Comparison of ENCODE assay signal across 9 cellular contexts in genomic region chr15:99961011-99961441, GRCh38.
DNase-seq lines count a peak whose midpoint lies in the region; ATAC-seq and TF ChIP-seq lines count a peak whose summit lies in the region.
"Had no signal": no experiment of that assay in that cellular context is flagged by ENCODE, and none has a peak within 500 bp of the region (broad histone marks: within the 10 kb centered on the region; RNA-seq: fewer than 3 reads in every experiment).

No MANE protein-coding gene starts in this region.

- no peaks in the 10 kb centered on the region for H3K9me3 Mint-ChIP-seq in activated T-cell treated with anti-CD3 and anti-CD28 coated beads, Interleukin-2, amount 50 U/mL, for 24 hours
- no peaks in the 10 kb centered on the region for H3K9me3 Mint-ChIP-seq in activated CD8-positive, alpha-beta memory T cell treated with anti-CD3 and anti-CD28 coated beads, Interleukin-2, amount 10 ng/mL, durations not matched to agents 7 days and 5 days (ENCODE audit: low read depth)

- intact Hi-C loops in left ventricle myocardium inferior (cut with micrococcal nuclease), result no loop called here

- DNase-seq in activated T-cell treated with anti-CD3 and anti-CD28 coated beads for 24 hours (ENCODE audit: low read depth) (peak; percentile 7), left ventricle myocardium inferior (no peak), NCI-H2081 treated with DMSO at 0.1 percent for 48 hours (lab: John Stamatoyannopoulos, UW) (no peak)
- no peak for DNase-seq in activated T-cell treated with anti-CD3 and anti-CD28 coated beads, Interleukin-2, amount 50 U/mL, for 24 hours
- peak; percentile 40 for DNase-seq in activated CD8-positive, alpha-beta memory T cell treated with anti-CD3 and anti-CD28 coated beads, Interleukin-2, amount 10 ng/mL, durations not matched to agents 7 days and 5 days
- DNase-seq in stimulated activated CD4-positive, alpha-beta T cell treated with anti-CD3 and anti-CD28 coated beads, Interleukin-2, amount 100 ng/mL, for 48 hours, result peak; percentile 10 to 16
- DNase-seq in stimulated activated naive CD8-positive, alpha-beta T cell treated with anti-CD3 and anti-CD28 coated beads, Interleukin-15, Interleukin-2, amounts not matched to agents 100 U/mL and 50 U/mL, for 24 hours, result no peak
- DNase-seq: CD4-positive, CD25-positive, alpha-beta regulatory T cell had no signal

- peaks cover 11% of the 10 kb centered on the region for H3K4me1 Mint-ChIP-seq in activated T-cell treated with anti-CD3 and anti-CD28 coated beads, Interleukin-2, amount 50 U/mL, for 24 hours (ENCODE audit: low read depth)
- H3K4me1 Mint-ChIP-seq in activated CD8-positive, alpha-beta memory T cell treated with anti-CD3 and anti-CD28 coated beads, Interleukin-2, amount 10 ng/mL, durations not matched to agents 7 days and 5 days, result no peaks in the 10 kb centered on the region

- H3K4me1 ChIP-seq in left ventricle myocardium inferior, result peaks cover 6% of the 10 kb centered on the region

- H3K27me3 Mint-ChIP-seq in activated T-cell treated with anti-CD3 and anti-CD28 coated beads, Interleukin-2, amount 50 U/mL, for 24 hours, result peaks cover 28% of the 10 kb centered on the region
- H3K27me3 Mint-ChIP-seq in activated CD8-positive, alpha-beta memory T cell treated with anti-CD3 and anti-CD28 coated beads, Interleukin-2, amount 10 ng/mL, durations not matched to agents 7 days and 5 days, result peaks cover 10% of the 10 kb centered on the region
- H3K27me3 Mint-ChIP-seq: CD4-positive, CD25-positive, alpha-beta regulatory T cell had no signal

- no peaks in the 10 kb centered on the region for H3K36me3 Mint-ChIP-seq in activated T-cell treated with anti-CD3 and anti-CD28 coated beads, Interleukin-2, amount 50 U/mL, for 24 hours (ENCODE audit: low read depth)
- H3K36me3 Mint-ChIP-seq in activated CD8-positive, alpha-beta memory T cell treated with anti-CD3 and anti-CD28 coated beads, Interleukin-2, amount 10 ng/mL, durations not matched to agents 7 days and 5 days, result no peaks in the 10 kb centered on the region
- H3K36me3 Mint-ChIP-seq: CD4-positive, CD25-positive, alpha-beta regulatory T cell had no signal

- H3K27me3 ChIP-seq in left ventricle myocardium inferior (ENCODE audit: low read depth), result peaks cover 13% of the 10 kb centered on the region

- no peak overlapping the region for H3K27ac ChIP-seq in left ventricle myocardium inferior (replicated peaks)

- H3K9me3 ChIP-seq in left ventricle myocardium inferior (replicated peaks), result no peaks in the 10 kb centered on the region

- CTCF ChIA-PET in activated CD8-positive, alpha-beta memory T cell treated with anti-CD3 and anti-CD28 coated beads, Interleukin-2, amount 10 ng/mL, durations not matched to agents 7 days and 5 days (lab: Charles Lee), result no interaction called here

- no peak for ATAC-seq in activated CD8-positive, alpha-beta memory T cell treated with anti-CD3 and anti-CD28 coated beads, Interleukin-2, amount 10 ng/mL, durations not matched to agents 7 days and 5 days
- ATAC-seq in HG02852 (IDR thresholded peaks at IDR 0.05; ENCODE audit: unreplicated experiment), result no peak
- ATAC-seq in stimulated activated naive CD8-positive, alpha-beta T cell treated with anti-CD3 and anti-CD28 coated beads, Interleukin-15, Interleukin-2, amounts not matched to agents 100 U/mL and 50 U/mL, for 24 hours, result no peak

- no peak overlapping the region for H3K27ac Mint-ChIP-seq in activated T-cell treated with anti-CD3 and anti-CD28 coated beads, Interleukin-2, amount 50 U/mL, for 24 hours
- no peak overlapping the region for H3K27ac Mint-ChIP-seq in activated CD8-positive, alpha-beta memory T cell treated with anti-CD3 and anti-CD28 coated beads, Interleukin-2, amount 10 ng/mL, durations not matched to agents 7 days and 5 days
- H3K27ac Mint-ChIP-seq: CD4-positive, CD25-positive, alpha-beta regulatory T cell had no signal

- peak; percentile 61 for TF ChIP-seq CTCF in left ventricle myocardium inferior (IDR thresholded peaks at IDR 0.05; ENCODE audit: borderline replicate concordance)

- no peaks in the 10 kb centered on the region for H3K36me3 ChIP-seq in left ventricle myocardium inferior

- H3K4me3 ChIP-seq in left ventricle myocardium inferior, result no peak overlapping the region

- H3K4me3 Mint-ChIP-seq in activated T-cell treated with anti-CD3 and anti-CD28 coated beads, Interleukin-2, amount 50 U/mL, for 24 hours, result no peak overlapping the region
- H3K4me3 Mint-ChIP-seq in activated CD8-positive, alpha-beta memory T cell treated with anti-CD3 and anti-CD28 coated beads, Interleukin-2, amount 10 ng/mL, durations not matched to agents 7 days and 5 days, result no peak overlapping the region

Comparison
In these comparisons a context has a peak if more than half of its experiments do, and no peak if none do; other contexts are left out.
1. DNase-seq: peak in activated T-cell treated with anti-CD3 and anti-CD28 coated beads for 24 hours (single experiment), activated CD8-positive, alpha-beta memory T cell treated with anti-CD3 and anti-CD28 coated beads, Interleukin-2, amount 10 ng/mL, durations not matched to agents 7 days and 5 days (single experiment) and stimulated activated CD4-positive, alpha-beta T cell treated with anti-CD3 and anti-CD28 coated beads, Interleukin-2, amount 100 ng/mL, for 48 hours (2 of 2); none in activated T-cell treated with anti-CD3 and anti-CD28 coated beads, Interleukin-2, amount 50 U/mL, for 24 hours (single experiment), left ventricle myocardium inferior (single experiment), NCI-H2081 treated with DMSO at 0.1 percent for 48 hours (single experiment) and stimulated activated naive CD8-positive, alpha-beta T cell treated with anti-CD3 and anti-CD28 coated beads, Interleukin-15, Interleukin-2, amounts not matched to agents 100 U/mL and 50 U/mL, for 24 hours (single experiment).